Comparison of ENCODE assay signal across 27 cellular contexts in genomic region chr1:16605213-16605525, GRCh38.
"Had no signal": no experiment of that assay in that cellular context is flagged by ENCODE, and none has a peak within 500 bp of the region (broad histone marks: within the 10 kb centered on the region; RNA-seq: fewer than 3 reads in every experiment).

No MANE protein-coding gene starts in this region.

- H3K9me3 ChIP-seq: esophagus squamous epithelium, left ventricle myocardium inferior, pancreas, prostate gland, suprapubic skin had no signal

- H3K36me3 ChIP-seq: prostate gland had no signal

- H3K27me3 ChIP-seq: esophagus squamous epithelium, pancreas, suprapubic skin had no signal

- H3K4me3 Mint-ChIP-seq: activated CD4-positive, alpha-beta memory T cell treated with anti-CD3 and anti-CD28 coated beads, Interleukin-2, amount 10 ng/mL, durations not matched to agents 7 days and 5 days; activated CD4-positive, alpha-beta T cell treated with anti-CD3 and anti-CD28 coated beads, Interleukin-2, amount 10 ng/mL, durations not matched to agents 7 days and 5 days; activated T-cell treated with anti-CD3 and anti-CD28 coated beads, Interleukin-2, amount 50 U/mL, for 24 hours; activated T-helper 17 cell treated with anti-CD3 and anti-CD28 coated beads, Interleukin-2, amount 50 U/mL, for 72 hours; dendritic cell treated with granulocyte-macrophage colony-stimulating factor and Interleukin-4, amounts not matched to agents 40 ng/mL and 50 ng/mL, for 4 days; endodermal cell; mesothelial cell of epicardium; naive thymus-derived CD4-positive, alpha-beta T cell; T-helper 17 cell; WTC11 had no signal

- H3K4me1 ChIP-seq: esophagus squamous epithelium, left ventricle myocardium inferior, prostate gland, suprapubic skin had no signal

- FAIRE-seq: frontal cortex, pancreas, urothelium cell line had no signal

- ATAC-seq: activated T-helper 17 cell treated with anti-CD3 and anti-CD28 coated beads, Interleukin-2, amount 50 U/mL, for 72 hours; naive thymus-derived CD4-positive, alpha-beta T cell; pancreas; T-helper 17 cell; WTC11 had no signal

- H3K4me2 ChIP-seq: smooth muscle cell had no signal

- H3K27ac ChIP-seq: left ventricle myocardium inferior, pancreas, prostate gland, suprapubic skin had no signal

- H3K27me3 Mint-ChIP-seq: activated CD4-positive, alpha-beta T cell treated with anti-CD3 and anti-CD28 coated beads, Interleukin-2, amount 10 ng/mL, durations not matched to agents 7 days and 5 days; activated T-cell treated with anti-CD3 and anti-CD28 coated beads, Interleukin-2, amount 50 U/mL, for 24 hours; activated T-helper 17 cell treated with anti-CD3 and anti-CD28 coated beads, Interleukin-2, amount 50 U/mL, for 72 hours; dendritic cell treated with granulocyte-macrophage colony-stimulating factor and Interleukin-4, amounts not matched to agents 40 ng/mL and 50 ng/mL, for 4 days; naive thymus-derived CD4-positive, alpha-beta T cell; T-helper 17 cell had no signal

- H3K9me3 Mint-ChIP-seq: activated CD4-positive, alpha-beta memory T cell treated with anti-CD3 and anti-CD28 coated beads, Interleukin-2, amount 10 ng/mL, durations not matched to agents 7 days and 5 days; activated CD4-positive, alpha-beta T cell treated with anti-CD3 and anti-CD28 coated beads, Interleukin-2, amount 10 ng/mL, durations not matched to agents 7 days and 5 days; activated T-cell treated with anti-CD3 and anti-CD28 coated beads, Interleukin-2, amount 50 U/mL, for 24 hours; activated T-helper 17 cell treated with anti-CD3 and anti-CD28 coated beads, Interleukin-2, amount 50 U/mL, for 72 hours; dendritic cell treated with granulocyte-macrophage colony-stimulating factor and Interleukin-4, amounts not matched to agents 40 ng/mL and 50 ng/mL, for 4 days; endodermal cell; mesothelial cell of epicardium; naive thymus-derived CD4-positive, alpha-beta T cell; WTC11 had no signal

- H3K27ac Mint-ChIP-seq: activated CD4-positive, alpha-beta memory T cell treated with anti-CD3 and anti-CD28 coated beads, Interleukin-2, amount 10 ng/mL, durations not matched to agents 7 days and 5 days; activated CD4-positive, alpha-beta T cell treated with anti-CD3 and anti-CD28 coated beads, Interleukin-2, amount 10 ng/mL, durations not matched to agents 7 days and 5 days; activated T-cell treated with anti-CD3 and anti-CD28 coated beads, Interleukin-2, amount 50 U/mL, for 24 hours; activated T-helper 17 cell treated with anti-CD3 and anti-CD28 coated beads, Interleukin-2, amount 50 U/mL, for 72 hours; dendritic cell treated with granulocyte-macrophage colony-stimulating factor and Interleukin-4, amounts not matched to agents 40 ng/mL and 50 ng/mL, for 4 days; endodermal cell; mesothelial cell of epicardium; naive thymus-derived CD4-positive, alpha-beta T cell; T-helper 17 cell; WTC11 had no signal

- H3K36me3 Mint-ChIP-seq: mesothelial cell of epicardium; naive thymus-derived CD4-positive, alpha-beta T cell; WTC11 had no signal

- H3K4me1 Mint-ChIP-seq: activated CD4-positive, alpha-beta memory T cell treated with anti-CD3 and anti-CD28 coated beads, Interleukin-2, amount 10 ng/mL, durations not matched to agents 7 days and 5 days; activated CD4-positive, alpha-beta T cell treated with anti-CD3 and anti-CD28 coated beads, Interleukin-2, amount 10 ng/mL, durations not matched to agents 7 days and 5 days; activated T-helper 17 cell treated with anti-CD3 and anti-CD28 coated beads, Interleukin-2, amount 50 U/mL, for 72 hours; mesothelial cell of epicardium; naive thymus-derived CD4-positive, alpha-beta T cell; T-helper 17 cell; WTC11 had no signal

- H3K4me3 ChIP-seq: esophagus squamous epithelium, left ventricle myocardium inferior, pancreas, prostate gland, smooth muscle cell, suprapubic skin had no signal

- DNase-seq: activated CD4-positive, alpha-beta memory T cell treated with anti-CD3 and anti-CD28 coated beads, Interleukin-2, amount 10 ng/mL, durations not matched to agents 7 days and 5 days; activated CD4-positive, alpha-beta T cell treated with anti-CD3 and anti-CD28 coated beads for 1 hour; activated CD4-positive, alpha-beta T cell treated with anti-CD3 and anti-CD28 coated beads, Interleukin-2, amount 10 ng/mL, durations not matched to agents 7 days and 5 days; activated gamma-delta T cell treated with Interleukin-2 at 50 U/mL for 16 hours; activated naive CD4-positive, alpha-beta T cell treated with anti-CD3 and anti-CD28 coated beads, Interleukin-2, amount 50 U/mL, for 16 hours; activated T-cell treated with anti-CD3 and anti-CD28 coated beads, Interleukin-2, amount 50 U/mL, for 24 hours; amygdala; caudate nucleus; esophagus squamous epithelium; left ventricle myocardium inferior; naive thymus-derived CD4-positive, alpha-beta T cell; nucleus accumbens; retina; stimulated activated CD4-positive, alpha-beta T cell treated with anti-CD3 and anti-CD28 coated beads, Interleukin-1b, Interleukin-23, amount 100 ng/mL, for 48 hours; stimulated activated naive CD4-positive, alpha-beta T cell; T-helper 17 cell had no signal
